Comparison of ENCODE assay signal across 16 cellular contexts in the genomic region with DNA sequence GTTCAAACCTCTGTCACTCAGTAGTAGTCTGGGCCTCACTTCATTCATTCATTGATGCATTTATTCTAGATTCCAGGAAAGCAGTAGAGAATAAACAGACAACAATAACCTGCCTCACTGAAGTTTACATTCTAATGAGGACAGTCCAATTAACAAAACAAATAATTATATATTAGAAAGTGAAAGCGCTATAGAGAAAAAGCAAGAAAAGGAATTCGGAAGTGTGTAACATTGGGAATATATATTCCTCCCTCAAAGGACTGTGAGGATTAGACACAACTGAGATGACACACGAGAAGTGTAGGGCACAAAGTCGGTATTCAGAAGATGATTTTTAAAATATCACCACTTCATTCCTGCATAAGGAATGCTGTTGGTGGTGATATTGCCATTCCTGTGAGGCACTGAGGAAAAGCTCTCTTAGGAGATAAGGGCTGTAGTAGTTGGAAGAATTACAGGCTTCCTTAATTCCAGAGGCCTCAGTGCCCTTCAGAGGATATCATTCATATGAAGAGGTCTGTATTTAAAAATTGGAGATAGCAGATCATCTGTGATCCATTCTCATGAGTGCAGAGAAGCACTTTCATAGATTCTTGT. TPM values are rescaled to one million over a fixed set of nuclear protein-coding genes. Genes with fewer than 3 reads are reported as not detected.
DNase-seq lines count a peak whose midpoint lies in the region; ATAC-seq and TF ChIP-seq lines count a peak whose summit lies in the region.
"Had no signal": no experiment of that assay in that cellular context is flagged by ENCODE, and none has a peak within 500 bp of the region (broad histone marks: within the 10 kb centered on the region; RNA-seq: fewer than 3 reads in every experiment).

No MANE protein-coding gene starts in this region.

- DNase-seq in T-cell (no peak), epithelial cell of proximal tubule (ENCODE audit: low read depth) (no peak), NCI-H146 (lab: John Stamatoyannopoulos, UW) (no peak), osteoblast (ENCODE audit: insufficient read length, low spot score, missing footprints) (no peak)
- DNase-seq in activated CD8-positive, alpha-beta memory T cell treated with anti-CD3 and anti-CD28 coated beads, Interleukin-2, amount 50 U/mL, for 48 hours: no peak
- no peak for DNase-seq in activated CD8-positive, alpha-beta memory T cell treated with anti-CD3 and anti-CD28 coated beads, Interleukin-2, amount 50 U/mL, for 4 hours
- DNase-seq: activated CD4-positive, CD25-positive, alpha-beta regulatory T cell; activated effector memory CD4-positive, alpha-beta T cell treated with anti-CD3 and anti-CD28 coated beads, Interleukin-2, amount 50 U/mL, for 16 hours; NCI-H187; NCI-H510A; stimulated activated CD4-positive, alpha-beta T cell treated with anti-CD3 and anti-CD28 coated beads, Interleukin-1b, Interleukin-23, amount 100 ng/mL, for 48 hours had no signal

- 100% methylated on average over 1 of the region's 4 CpGs; no CpG with 5 or more reads in 1 of the 2 experiments for WGBS in mesodermal cell (ENCODE audit: insufficient coverage in 2 of 2), 2 experiments

- H3K4me1 ChIP-seq in BLaER1 (peaks cover 36% of the 10 kb centered on the region), mesodermal cell (ENCODE audit: control insufficient read depth, insufficient read depth, low read length, poor library complexity, severe bottlenecking) (peaks cover 24% of the 10 kb centered on the region), osteoblast (ENCODE audit: insufficient read depth, low read length) (peaks cover 16% of the 10 kb centered on the region)

- H3K27me3 ChIP-seq in BLaER1 (no peaks in the 10 kb centered on the region), osteoblast (ENCODE audit: insufficient read depth, low read length) (no peaks in the 10 kb centered on the region)
- H3K27me3 ChIP-seq: neutrophil had no signal

- no peaks in the 10 kb centered on the region for H3K36me3 Mint-ChIP-seq in T-cell

- no peak overlapping the region for H2AFZ ChIP-seq in osteoblast (ENCODE audit: low read length)

- POLR2A ChIA-PET in T-cell (lab: Charles Lee): no interaction called here

- H3K4me3 Mint-ChIP-seq in T-cell: peak overlapping the region in 2 of 3 donors; percentile 9 to 87

- H3K27me3 Mint-ChIP-seq in T-cell: peaks cover 0 to 11% of the 10 kb centered on the region in 2 donors

- CTCF ChIA-PET in T-cell (lab: Charles Lee): no interaction called here

- no peak overlapping the region for H3K27ac Mint-ChIP-seq in T-cell

- no peak overlapping the region for H3K9ac ChIP-seq in BLaER1

- ATAC-seq in T-cell (replicated peaks in 1 of 4): no peak
- ATAC-seq: sciatic nerve had no signal

- no peak for TF ChIP-seq CTCF in epithelial cell of proximal tubule (conservative IDR thresholded peaks at IDR 0.05; ENCODE audit: low read depth, low read length)
- TF ChIP-seq CTCF in osteoblast (IDR thresholded peaks at IDR 0.05; ENCODE audit: extremely low read depth, low read depth, low read length): no peak

- H3K27ac ChIP-seq in BLaER1 (no peak overlapping the region), mesodermal cell (ENCODE audit: low read depth, low read length, severe bottlenecking) (peak overlapping the region; percentile 43), osteoblast (ENCODE audit: low read depth, low read length) (no peak overlapping the region)

- H3K9me3 Mint-ChIP-seq in T-cell: no peaks in the 10 kb centered on the region

- H3K79me2 ChIP-seq in osteoblast (ENCODE audit: insufficient read depth, low read length): peaks cover 44% of the 10 kb centered on the region

- H3K9me3 ChIP-seq in BLaER1 (no peaks in the 10 kb centered on the region), mesodermal cell (ENCODE audit: control insufficient read depth, low read length) (no peaks in the 10 kb centered on the region), osteoblast (ENCODE audit: low read depth, low read length) (no peaks in the 10 kb centered on the region)
- H3K9me3 ChIP-seq: neutrophil had no signal

- H3K4me3 ChIP-seq in BLaER1 (peak overlapping the region; percentile 92; the same call in 1 of the 2 replicates), epithelial cell of proximal tubule (ENCODE audit: low read depth, low read length) (peak overlapping the region; percentile 68), mesodermal cell (ENCODE audit: extremely low read depth, insufficient read depth, low read length, poor library complexity, severe bottlenecking) (no peak overlapping the region), osteoblast (ENCODE audit: insufficient read depth, low read length) (no peak overlapping the region)
- H3K4me3 ChIP-seq: lung had no signal

- H3K4me1 Mint-ChIP-seq in T-cell: peaks cover 27 to 33% (median 27%) of the 10 kb centered on the region in 3 donors

- peak overlapping the region; percentile 95 for H3K4me2 ChIP-seq in BLaER1
- H3K4me2 ChIP-seq in osteoblast (ENCODE audit: insufficient read depth, low read length): no peak overlapping the region

- H3K36me3 ChIP-seq in BLaER1 (no peaks in the 10 kb centered on the region), mesodermal cell (ENCODE audit: control insufficient read depth, insufficient read depth, low read length) (peaks cover under 1% of the 10 kb centered on the region), osteoblast (ENCODE audit: insufficient read depth, low read length) (no peaks in the 10 kb centered on the region)
- H3K36me3 ChIP-seq: neutrophil had no signal

- H4K20me1 ChIP-seq in BLaER1: peaks cover 10% of the 10 kb centered on the region; the same call in 1 of the 2 replicates
- no peaks in the 10 kb centered on the region for H4K20me1 ChIP-seq in osteoblast (ENCODE audit: insufficient read depth, low read length)

RNA-seq across cellular contexts. Expression of gene DUSP6, which starts 3.9 kb away (rescaled TPM):
- 10 to 100 TPM in 1 of 5 donors, 1 to 10 TPM in 4; 2.7 to 13.7 (median 3.1) TPM for total RNA-seq in T-cell
- 41.1 and 48.8 TPM in 2 replicates for total RNA-seq in epithelial cell of proximal tubule
- polyA plus RNA-seq in mesodermal cell (2013, experiment 1 of 2): 378 TPM
- 304 TPM for polyA plus RNA-seq in mesodermal cell (2013, experiment 2 of 2)
- total RNA-seq in osteoblast: 28.6 and 30.0 TPM in 2 replicates

Comparison
In these comparisons a context has a peak if more than half of its experiments do, and no peak if none do; other contexts are left out.
1. H3K4me3 ChIP-seq: peak in BLaER1 (single experiment) and epithelial cell of proximal tubule (single experiment); none in mesodermal cell (single experiment) and osteoblast (single experiment).